1 cellular context compared by ENCODE assay signal in genomic region chr6:42938987-42939809, GRCh38.
A peak's percentile ranks its signal among the peaks of the same experiment; 100 is the strongest.
TF ChIP-seq lines count a peak whose summit lies in the region.

No MANE protein-coding gene starts in this region.

TF ChIP-seq in HepG2, 621 proteins besides CTCF, POLR2A, EP300 and RAD21 (continued from another document and continues in another):
- TF ChIP-seq MZF1 (CRISPR knock-in tag; IDR thresholded peaks at IDR 0.05; ENCODE audit: borderline replicate concordance) (no peak), ZBTB26 (CRISPR knock-in tag; IDR thresholded peaks at IDR 0.05; ENCODE audit: borderline replicate concordance) (no peak), ZFP37 (CRISPR knock-in tag; IDR thresholded peaks at IDR 0.05; ENCODE audit: borderline replicate concordance) (peak; percentile 35; the same call in 1 of the 2 replicates), NFYC (CRISPR knock-in tag; IDR thresholded peaks at IDR 0.05) (peak; percentile 61), ZNF709 (CRISPR knock-in tag; IDR thresholded peaks at IDR 0.05) (peak; percentile 81; the same call in 1 of the 2 replicates), SSRP1 (CRISPR knock-in tag; IDR thresholded peaks at IDR 0.05) (0 out of 2 replicates have a peak, but pooled peaks have one; percentile 29), TRIM24 (CRISPR knock-in tag; IDR thresholded peaks at IDR 0.05) (no peak; the same call in 1 of the 2 replicates), ZNF205 (CRISPR knock-in tag; IDR thresholded peaks at IDR 0.05) (peak; percentile 87; the same call in 1 of the 2 replicates), PHF21A (CRISPR knock-in tag; IDR thresholded peaks at IDR 0.05) (peak; percentile 93), ZSCAN12 (CRISPR knock-in tag; IDR thresholded peaks at IDR 0.05) (0 out of 2 replicates have a peak, but pooled peaks have one; percentile 39), AKAP8 (CRISPR knock-in tag; IDR thresholded peaks at IDR 0.05) (peak; percentile 45; the same call in 1 of the 2 replicates), ZNF660 (CRISPR knock-in tag; IDR thresholded peaks at IDR 0.05; ENCODE audit: borderline replicate concordance, low read depth) (no peak), NFE2L2 (IDR thresholded peaks at IDR 0.05; ENCODE audit: low read length) (no peak), RNF219 (CRISPR knock-in tag; IDR thresholded peaks at IDR 0.05) (no peak), MYNN (CRISPR knock-in tag; IDR thresholded peaks at IDR 0.05; ENCODE audit: low read depth) (no peak), STAT6 (CRISPR knock-in tag; IDR thresholded peaks at IDR 0.05; ENCODE audit: borderline replicate concordance) (no peak), ZFP90 (CRISPR knock-in tag; IDR thresholded peaks at IDR 0.05; ENCODE audit: borderline replicate concordance) (peak; percentile 64; the same call in 1 of the 2 replicates), MAFG (CRISPR knock-in tag; IDR thresholded peaks at IDR 0.05) (no peak), NCOA5 (CRISPR knock-in tag; IDR thresholded peaks at IDR 0.05) (no peak), ZNF256 (CRISPR knock-in tag; conservative IDR thresholded peaks at IDR 0.05) (no peak), ELK4 (CRISPR knock-in tag; IDR thresholded peaks at IDR 0.05; ENCODE audit: borderline replicate concordance) (no peak), RXRB (CRISPR knock-in tag; IDR thresholded peaks at IDR 0.05; ENCODE audit: borderline replicate concordance) (peak; percentile 95), ZNF17 (CRISPR knock-in tag; IDR thresholded peaks at IDR 0.05) (no peak), ZNF558 (CRISPR knock-in tag; IDR thresholded peaks at IDR 0.05; ENCODE audit: borderline replicate concordance) (0 out of 2 replicates have a peak, but pooled peaks have one; percentile 33), ZNF556 (CRISPR knock-in tag; IDR thresholded peaks at IDR 0.05; ENCODE audit: borderline replicate concordance) (peak; percentile 75), ZNF124 (CRISPR knock-in tag; IDR thresholded peaks at IDR 0.05) (0 out of 2 replicates have a peak, but pooled peaks have one; percentile 92), ZNF747 (CRISPR knock-in tag; IDR thresholded peaks at IDR 0.05; ENCODE audit: borderline replicate concordance) (no peak; the same call in 1 of the 2 replicates), ZNF879 (CRISPR knock-in tag; IDR thresholded peaks at IDR 0.05) (no peak), THAP7 (CRISPR knock-in tag; IDR thresholded peaks at IDR 0.05) (peak; percentile 89; the same call in 1 of the 2 replicates), GABPA (IDR thresholded peaks at IDR 0.05; ENCODE audit: low read depth, low read length) (no peak), GABPA (CRISPR knock-in tag; IDR thresholded peaks at IDR 0.05; ENCODE audit: low read depth) (peak; percentile 34; the same call in 1 of the 2 replicates), PAXIP1 (CRISPR knock-in tag; conservative IDR thresholded peaks at IDR 0.05) (peak; percentile 98), MBD4 (IDR thresholded peaks at IDR 0.05; ENCODE audit: borderline replicate concordance, low read length) (no peak), ZBTB7B (CRISPR knock-in tag; IDR thresholded peaks at IDR 0.05) (peak; percentile 77; the same call in 1 of the 2 replicates), SCMH1 (CRISPR knock-in tag; IDR thresholded peaks at IDR 0.05; ENCODE audit: borderline replicate concordance) (no peak), ZNF644 (CRISPR knock-in tag; IDR thresholded peaks at IDR 0.05; ENCODE audit: low read depth) (peak; percentile 93), NFIB (CRISPR knock-in tag; IDR thresholded peaks at IDR 0.05; ENCODE audit: borderline replicate concordance) (no peak), PAF1 (CRISPR knock-in tag; IDR thresholded peaks at IDR 0.05) (no peak), ZNF678 (CRISPR knock-in tag; IDR thresholded peaks at IDR 0.05) (no peak), ZNF24 (IDR thresholded peaks at IDR 0.05) (no peak), ZNF296 (CRISPR knock-in tag; conservative IDR thresholded peaks at IDR 0.05) (peak; percentile 72; the same call in 1 of the 2 replicates), HNRNPLL (IDR thresholded peaks at IDR 0.05; ENCODE audit: low read depth, low read length, poor library complexity, severe bottlenecking) (no peak), ZFYVE20 (CRISPR knock-in tag; IDR thresholded peaks at IDR 0.05; ENCODE audit: borderline replicate concordance, low read depth) (no peak), KAT2B (IDR thresholded peaks at IDR 0.05; ENCODE audit: borderline replicate concordance, low read depth, low read length) (no peak), RBAK (CRISPR knock-in tag; IDR thresholded peaks at IDR 0.05) (peak; percentile 83), ZNF619 (CRISPR knock-in tag; IDR thresholded peaks at IDR 0.05) (no peak), ZBTB20 (CRISPR knock-in tag; IDR thresholded peaks at IDR 0.05; ENCODE audit: borderline replicate concordance, low read depth) (no peak)
